In the genomic region with DNA sequence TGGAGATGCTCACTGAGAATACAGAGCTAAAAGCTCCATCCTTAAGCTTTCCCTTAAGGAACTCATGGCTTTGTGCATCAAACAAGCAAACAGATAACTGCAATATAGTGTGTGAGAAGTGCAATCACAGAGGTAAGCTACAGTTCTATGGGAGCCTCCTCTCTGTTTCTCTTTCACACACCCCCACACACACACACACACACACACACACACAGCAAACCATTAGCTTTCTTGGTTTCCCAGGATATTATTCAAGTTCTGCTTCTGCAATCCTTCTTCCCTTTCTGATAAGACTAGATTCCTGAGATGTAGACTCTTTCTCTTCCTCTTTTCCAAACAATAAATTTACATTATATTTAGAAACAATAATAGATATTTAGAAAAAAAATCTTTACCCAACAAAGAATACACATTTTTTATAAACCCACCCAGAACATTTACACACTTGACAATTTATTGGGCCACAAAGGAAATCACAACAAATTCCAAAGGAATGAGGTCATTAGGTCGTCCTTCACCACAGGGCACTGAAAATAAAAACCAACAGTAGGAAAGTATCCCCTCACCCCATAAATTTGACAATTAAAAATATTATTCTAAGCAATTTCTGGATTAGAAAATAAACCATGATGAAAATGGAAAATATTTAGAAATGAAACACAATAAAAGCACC, we compare ENCODE assay signal across 3 cellular contexts.
TF ChIP-seq lines count a peak whose summit lies in the region.

No MANE protein-coding gene starts in this region.

TF ChIP-seq in GM23338, 12 proteins besides CTCF, POLR2A, EP300 and RAD21 (continues in another document):
- TF ChIP-seq, protein P1, sequence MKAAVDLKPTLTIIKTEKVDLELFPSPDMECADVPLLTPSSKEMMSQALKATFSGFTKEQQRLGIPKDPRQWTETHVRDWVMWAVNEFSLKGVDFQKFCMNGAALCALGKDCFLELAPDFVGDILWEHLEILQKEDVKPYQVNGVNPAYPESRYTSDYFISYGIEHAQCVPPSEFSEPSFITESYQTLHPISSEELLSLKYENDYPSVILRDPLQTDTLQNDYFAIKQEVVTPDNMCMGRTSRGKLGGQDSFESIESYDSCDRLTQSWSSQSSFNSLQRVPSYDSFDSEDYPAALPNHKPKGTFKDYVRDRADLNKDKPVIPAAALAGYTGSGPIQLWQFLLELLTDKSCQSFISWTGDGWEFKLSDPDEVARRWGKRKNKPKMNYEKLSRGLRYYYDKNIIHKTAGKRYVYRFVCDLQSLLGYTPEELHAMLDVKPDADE (IDR thresholded peaks at IDR 0.05): no peak
- TF ChIP-seq EZH2phosphoT487 (IDR thresholded peaks at IDR 0.05; ENCODE audit: unreplicated experiment) (no peak), EZH2 (IDR thresholded peaks at IDR 0.05; ENCODE audit: low read depth, unreplicated experiment) (no peak), CREB1 (CRISPR knock-in tag; IDR thresholded peaks at IDR 0.05; ENCODE audit: low read depth) (no peak), ZNF114 (CRISPR knock-in tag; IDR thresholded peaks at IDR 0.05) (no peak), JUNB (IDR thresholded peaks at IDR 0.05; ENCODE audit: unreplicated experiment) (no peak), NANOG (IDR thresholded peaks at IDR 0.05; ENCODE audit: borderline replicate concordance) (no peak), POLR2AphosphoS5 (IDR thresholded peaks at IDR 0.05; ENCODE audit: low read depth) (no peak), STAT1 (IDR thresholded peaks at IDR 0.05; ENCODE audit: unreplicated experiment) (no peak), ZNF331 (CRISPR knock-in tag; IDR thresholded peaks at IDR 0.05; ENCODE audit: low read depth) (no peak)
- TF ChIP-seq, protein P2, sequence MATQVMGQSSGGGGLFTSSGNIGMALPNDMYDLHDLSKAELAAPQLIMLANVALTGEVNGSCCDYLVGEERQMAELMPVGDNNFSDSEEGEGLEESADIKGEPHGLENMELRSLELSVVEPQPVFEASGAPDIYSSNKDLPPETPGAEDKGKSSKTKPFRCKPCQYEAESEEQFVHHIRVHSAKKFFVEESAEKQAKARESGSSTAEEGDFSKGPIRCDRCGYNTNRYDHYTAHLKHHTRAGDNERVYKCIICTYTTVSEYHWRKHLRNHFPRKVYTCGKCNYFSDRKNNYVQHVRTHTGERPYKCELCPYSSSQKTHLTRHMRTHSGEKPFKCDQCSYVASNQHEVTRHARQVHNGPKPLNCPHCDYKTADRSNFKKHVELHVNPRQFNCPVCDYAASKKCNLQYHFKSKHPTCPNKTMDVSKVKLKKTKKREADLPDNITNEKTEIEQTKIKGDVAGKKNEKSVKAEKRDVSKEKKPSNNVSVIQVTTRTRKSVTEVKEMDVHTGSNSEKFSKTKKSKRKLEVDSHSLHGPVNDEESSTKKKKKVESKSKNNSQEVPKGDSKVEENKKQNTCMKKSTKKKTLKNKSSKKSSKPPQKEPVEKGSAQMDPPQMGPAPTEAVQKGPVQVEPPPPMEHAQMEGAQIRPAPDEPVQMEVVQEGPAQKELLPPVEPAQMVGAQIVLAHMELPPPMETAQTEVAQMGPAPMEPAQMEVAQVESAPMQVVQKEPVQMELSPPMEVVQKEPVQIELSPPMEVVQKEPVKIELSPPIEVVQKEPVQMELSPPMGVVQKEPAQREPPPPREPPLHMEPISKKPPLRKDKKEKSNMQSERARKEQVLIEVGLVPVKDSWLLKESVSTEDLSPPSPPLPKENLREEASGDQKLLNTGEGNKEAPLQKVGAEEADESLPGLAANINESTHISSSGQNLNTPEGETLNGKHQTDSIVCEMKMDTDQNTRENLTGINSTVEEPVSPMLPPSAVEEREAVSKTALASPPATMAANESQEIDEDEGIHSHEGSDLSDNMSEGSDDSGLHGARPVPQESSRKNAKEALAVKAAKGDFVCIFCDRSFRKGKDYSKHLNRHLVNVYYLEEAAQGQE (IDR thresholded peaks at IDR 0.05; ENCODE audit: unreplicated experiment): no peak

TF ChIP-seq in GM12878, 131 proteins besides CTCF, POLR2A, EP300 and RAD21:
- TF ChIP-seq, protein P3, sequence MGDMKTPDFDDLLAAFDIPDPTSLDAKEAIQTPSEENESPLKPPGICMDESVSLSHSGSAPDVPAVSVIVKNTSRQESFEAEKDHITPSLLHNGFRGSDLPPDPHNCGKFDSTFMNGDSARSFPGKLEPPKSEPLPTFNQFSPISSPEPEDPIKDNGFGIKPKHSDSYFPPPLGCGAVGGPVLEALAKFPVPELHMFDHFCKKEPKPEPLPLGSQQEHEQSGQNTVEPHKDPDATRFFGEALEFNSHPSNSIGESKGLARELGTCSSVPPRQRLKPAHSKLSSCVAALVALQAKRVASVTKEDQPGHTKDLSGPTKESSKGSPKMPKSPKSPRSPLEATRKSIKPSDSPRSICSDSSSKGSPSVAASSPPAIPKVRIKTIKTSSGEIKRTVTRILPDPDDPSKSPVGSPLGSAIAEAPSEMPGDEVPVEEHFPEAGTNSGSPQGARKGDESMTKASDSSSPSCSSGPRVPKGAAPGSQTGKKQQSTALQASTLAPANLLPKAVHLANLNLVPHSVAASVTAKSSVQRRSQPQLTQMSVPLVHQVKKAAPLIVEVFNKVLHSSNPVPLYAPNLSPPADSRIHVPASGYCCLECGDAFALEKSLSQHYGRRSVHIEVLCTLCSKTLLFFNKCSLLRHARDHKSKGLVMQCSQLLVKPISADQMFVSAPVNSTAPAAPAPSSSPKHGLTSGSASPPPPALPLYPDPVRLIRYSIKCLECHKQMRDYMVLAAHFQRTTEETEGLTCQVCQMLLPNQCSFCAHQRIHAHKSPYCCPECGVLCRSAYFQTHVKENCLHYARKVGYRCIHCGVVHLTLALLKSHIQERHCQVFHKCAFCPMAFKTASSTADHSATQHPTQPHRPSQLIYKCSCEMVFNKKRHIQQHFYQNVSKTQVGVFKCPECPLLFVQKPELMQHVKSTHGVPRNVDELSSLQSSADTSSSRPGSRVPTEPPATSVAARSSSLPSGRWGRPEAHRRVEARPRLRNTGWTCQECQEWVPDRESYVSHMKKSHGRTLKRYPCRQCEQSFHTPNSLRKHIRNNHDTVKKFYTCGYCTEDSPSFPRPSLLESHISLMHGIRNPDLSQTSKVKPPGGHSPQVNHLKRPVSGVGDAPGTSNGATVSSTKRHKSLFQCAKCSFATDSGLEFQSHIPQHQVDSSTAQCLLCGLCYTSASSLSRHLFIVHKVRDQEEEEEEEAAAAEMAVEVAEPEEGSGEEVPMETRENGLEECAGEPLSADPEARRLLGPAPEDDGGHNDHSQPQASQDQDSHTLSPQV (IDR thresholded peaks at IDR 0.05): no peak

TF ChIP-seq in neural cell, 6 proteins besides CTCF, POLR2A, EP300 and RAD21:
- TF ChIP-seq POLR2AphosphoS5 (IDR thresholded peaks at IDR 0.05) (no peak), SMC3 (conservative IDR thresholded peaks at IDR 0.05; ENCODE audit: poor library complexity) (no peak), TAF1 (IDR thresholded peaks at IDR 0.05; ENCODE audit: low read depth) (no peak)
- TF ChIP-seq, protein P2 (IDR thresholded peaks at IDR 0.05; ENCODE audit: borderline replicate concordance): no peak
